In the genomic region with DNA sequence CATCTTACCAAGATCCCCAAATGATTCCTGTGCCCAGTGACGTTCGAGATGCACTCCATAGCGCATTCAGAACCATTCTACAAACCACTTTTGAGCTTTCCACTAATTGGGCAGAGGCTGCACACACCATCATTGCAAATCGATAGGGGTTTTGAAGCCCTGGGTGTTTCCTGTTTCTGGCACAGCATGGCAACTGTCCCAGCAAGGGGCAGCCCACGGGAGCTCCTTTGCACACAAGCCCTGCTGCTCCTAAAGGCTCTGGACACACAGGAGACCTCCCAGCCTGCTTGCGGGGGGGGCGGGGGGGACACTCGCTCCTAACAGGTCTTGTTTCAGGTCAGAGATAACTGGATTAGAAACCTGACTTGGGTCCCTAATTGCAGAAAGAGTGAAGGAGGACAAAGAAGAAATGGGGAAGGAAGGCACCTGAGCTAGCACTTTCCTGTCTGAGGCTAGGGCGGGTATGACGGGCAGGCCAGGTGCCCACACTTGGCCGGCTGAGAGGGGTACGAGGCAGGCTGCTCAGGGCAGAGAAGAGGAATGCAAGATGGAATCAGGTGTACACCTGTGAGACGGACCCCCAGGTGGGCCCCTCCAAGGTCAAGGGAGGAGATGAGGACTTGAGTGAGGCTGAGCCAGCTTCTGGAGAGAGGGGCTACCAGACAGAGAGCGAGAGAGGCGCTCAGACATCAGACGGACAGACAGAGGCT, we compare ENCODE assay signal across 10 cellular contexts. TPM values are rescaled to one million over a fixed set of nuclear protein-coding genes. Genes with fewer than 3 reads are reported as not detected.
DNase-seq lines count a peak whose midpoint lies in the region; ATAC-seq and TF ChIP-seq lines count a peak whose summit lies in the region.
"Had no signal": no experiment of that assay in that cellular context is flagged by ENCODE, and none has a peak within 500 bp of the region (broad histone marks: within the 10 kb centered on the region; RNA-seq: fewer than 3 reads in every experiment).

No MANE protein-coding gene starts in this region.

- in situ Hi-C loops in brain microvascular endothelial cell (cut with HindIII; ENCODE audit: low pct_ligation_motif_present, low sequenced_read_pairs): no loop called here

- H3K4me1 ChIP-seq in left lung: peaks cover 0 to 36% of the 10 kb centered on the region in 2 donors
- peaks cover 0 to 33% (median 21%) of the 10 kb centered on the region in 6 donors for H3K4me1 ChIP-seq in spleen

- H3K4me1 Mint-ChIP-seq in activated T-helper 1 cell treated with anti-CD3 and anti-CD28 coated beads, Interleukin-12 subunit alpha, Interleukin-12 subunit beta, Interleukin-2, Interleukin-4 antibody, amounts not matched to agents 30 ng/mL and 10 ng/mL and 1 ng/mL, durations not matched to agents 14 hours and 24 hours and 36 hours (ENCODE audit: low read depth): peaks cover 16% of the 10 kb centered on the region

- ATAC-seq in left lung: peak; percentile 40

- H3K9me3 ChIP-seq in left lung: no peaks in the 10 kb centered on the region
- no peaks in the 10 kb centered on the region for H3K9me3 ChIP-seq in spleen

- no peak for TF ChIP-seq POLR2A in spleen (IDR thresholded peaks at IDR 0.05)

- peak overlapping the region; percentile 69 to 89 for H3K27ac ChIP-seq in left lung
- peak overlapping the region in 5 of 8 donors; percentile 68 to 87 (median 84) for H3K27ac ChIP-seq in spleen
- H3K27ac ChIP-seq in brain microvascular endothelial cell: no peak overlapping the region
- H3K27ac ChIP-seq in caudate nucleus (ENCODE audit: low read depth, low read length): no peak overlapping the region

- peak overlapping the region; percentile 41 to 71 for H3K4me3 ChIP-seq in left lung
- H3K4me3 ChIP-seq in spleen: peak overlapping the region; percentile 57 to 89 (median 69)
- H3K4me3 ChIP-seq in brain microvascular endothelial cell (ENCODE audit: low read depth, low read length): no peak overlapping the region

- H3K9me3 Mint-ChIP-seq in activated T-helper 1 cell treated with anti-CD3 and anti-CD28 coated beads, Interleukin-12 subunit alpha, Interleukin-12 subunit beta, Interleukin-2, Interleukin-4 antibody, amounts not matched to agents 30 ng/mL and 10 ng/mL and 1 ng/mL, durations not matched to agents 14 hours and 24 hours and 36 hours: no peaks in the 10 kb centered on the region

- H3K36me3 ChIP-seq in left lung (no peaks in the 10 kb centered on the region), spleen (no peaks in the 10 kb centered on the region), brain microvascular endothelial cell (replicated peaks) (no peaks in the 10 kb centered on the region)

- H3K4me3 Mint-ChIP-seq in activated T-helper 1 cell treated with anti-CD3 and anti-CD28 coated beads, Interleukin-12 subunit alpha, Interleukin-12 subunit beta, Interleukin-2, Interleukin-4 antibody, amounts not matched to agents 30 ng/mL and 10 ng/mL and 1 ng/mL, durations not matched to agents 14 hours and 24 hours and 36 hours: peak overlapping the region; percentile 85

- 49 to 64% (median 53%) methylated on average over 15 to 16 of the region's 16 CpGs for WGBS in spleen, 5 donors

- H3K27me3 ChIP-seq in left lung (peaks cover 0 to 8% of the 10 kb centered on the region in 2 donors), spleen (replicated peaks in 1 of 7) (no peaks in the 10 kb centered on the region), brain microvascular endothelial cell (replicated peaks) (peaks cover 8% of the 10 kb centered on the region)

- peaks cover 35% of the 10 kb centered on the region for H3K27me3 Mint-ChIP-seq in activated T-helper 1 cell treated with anti-CD3 and anti-CD28 coated beads, Interleukin-12 subunit alpha, Interleukin-12 subunit beta, Interleukin-2, Interleukin-4 antibody, amounts not matched to agents 30 ng/mL and 10 ng/mL and 1 ng/mL, durations not matched to agents 14 hours and 24 hours and 36 hours (ENCODE audit: insufficient read depth)

- DNase-seq in NOMO-1 (lab: John Stamatoyannopoulos, UW; ENCODE audit: unreplicated experiment in 2 of 2): peak; percentile 28 to 36
- DNase-seq in NOMO-1 treated with dmso at 0.1 percent for 144 hours (lab: John Stamatoyannopoulos, UW; ENCODE audit: unreplicated experiment): no peak
- no peak for DNase-seq in activated T-helper 1 cell treated with anti-CD3 and anti-CD28 coated beads, Interleukin-12 subunit alpha, Interleukin-12 subunit beta, Interleukin-2, Interleukin-4 antibody, amounts not matched to agents 30 ng/mL and 10 ng/mL and 1 ng/mL, durations not matched to agents 14 hours and 24 hours and 36 hours (ENCODE audit: low spot score)
- peak in 1 of 2 donors; percentile 40 for DNase-seq in left lung
- DNase-seq in spleen: no peak
- DNase-seq in brain microvascular endothelial cell: no peak
- no peak for DNase-seq in NCI-H774 (lab: John Stamatoyannopoulos, UW)
- no peak for DNase-seq in caudate nucleus (lab: John Stamatoyannopoulos, UW)
- DNase-seq: SIG-M5 had no signal

- H3K27ac Mint-ChIP-seq in activated T-helper 1 cell treated with anti-CD3 and anti-CD28 coated beads, Interleukin-12 subunit alpha, Interleukin-12 subunit beta, Interleukin-2, Interleukin-4 antibody, amounts not matched to agents 30 ng/mL and 10 ng/mL and 1 ng/mL, durations not matched to agents 14 hours and 24 hours and 36 hours: peak overlapping the region; percentile 2

- TF ChIP-seq CTCF in left lung (IDR thresholded peaks at IDR 0.05): no peak
- no peak for TF ChIP-seq CTCF in spleen (IDR thresholded peaks at IDR 0.05 in 8 of 11, conservative IDR thresholded peaks at IDR 0.05 in 3 of 11)
- TF ChIP-seq CTCF in brain microvascular endothelial cell (IDR thresholded peaks at IDR 0.05; ENCODE audit: low read depth, low read length, missing control alignments): no peak

- no peaks in the 10 kb centered on the region for H3K36me3 Mint-ChIP-seq in activated T-helper 1 cell treated with anti-CD3 and anti-CD28 coated beads, Interleukin-12 subunit alpha, Interleukin-12 subunit beta, Interleukin-2, Interleukin-4 antibody, amounts not matched to agents 30 ng/mL and 10 ng/mL and 1 ng/mL, durations not matched to agents 14 hours and 24 hours and 36 hours (ENCODE audit: low read depth)

- intact Hi-C loops in activated T-helper 1 cell treated with anti-CD3 and anti-CD28 coated beads, Interleukin-12 subunit alpha, Interleukin-12 subunit beta, Interleukin-2, Interleukin-4 antibody, amounts not matched to agents 30 ng/mL and 10 ng/mL and 1 ng/mL, durations not matched to agents 14 hours and 24 hours and 36 hours (cut with micrococcal nuclease): no loop called here
- intact Hi-C loops in left lung (cut with DNase I): no loop called here
- intact Hi-C loops in spleen (cut with DNase I; ENCODE audit: low total_unique reads): no loop called here

RNA-seq across cellular contexts. Expression of a gene that starts 0.8 kb away (rescaled TPM):
- total RNA-seq in activated T-helper 1 cell treated with anti-CD3 and anti-CD28 coated beads, Interleukin-12 subunit alpha, Interleukin-12 subunit beta, Interleukin-2, Interleukin-4 antibody, amounts not matched to agents 30 ng/mL and 10 ng/mL and 1 ng/mL, durations not matched to agents 14 hours and 24 hours and 36 hours: 0.39 TPM in 1 of 2 replicates, not detected in the other
- total RNA-seq in left lung (100 to 1,000 TPM; 191 to 210 TPM), spleen (10 to 100 TPM in 6 of 7 donors, 1 to 10 TPM in 1; 9.4 to 22.3 (median 14.1) TPM)
- polyA plus RNA-seq in spleen: 10 to 100 TPM in 1 of 3 donors, 1 to 10 TPM in 2; 7.9 to 57.4 (median 9.8) TPM

RNA-seq across cellular contexts. Expression of a gene that starts 44.9 kb away (rescaled TPM):
- not detected in 2 replicates for total RNA-seq in activated T-helper 1 cell treated with anti-CD3 and anti-CD28 coated beads, Interleukin-12 subunit alpha, Interleukin-12 subunit beta, Interleukin-2, Interleukin-4 antibody, amounts not matched to agents 30 ng/mL and 10 ng/mL and 1 ng/mL, durations not matched to agents 14 hours and 24 hours and 36 hours
- not detected for total RNA-seq in left lung
- not detected for total RNA-seq in spleen
- under 1 TPM in 2 of 3 donors, not detected in 1; 0.06 to 0.50 TPM for polyA plus RNA-seq in spleen
- polyA plus RNA-seq: right cardiac atrium had no signal

Comparison
In these comparisons a context has a peak if more than half of its experiments do, and no peak if none do; other contexts are left out.
1. DNase-seq: peak in NOMO-1 (2 of 2); none in NOMO-1 treated with dmso at 0.1 percent for 144 hours (single experiment), activated T-helper 1 cell treated with anti-CD3 and anti-CD28 coated beads, Interleukin-12 subunit alpha, Interleukin-12 subunit beta, Interleukin-2, Interleukin-4 antibody, amounts not matched to agents 30 ng/mL and 10 ng/mL and 1 ng/mL, durations not matched to agents 14 hours and 24 hours and 36 hours (single experiment), spleen (single experiment), brain microvascular endothelial cell (single experiment), NCI-H774 (single experiment) and caudate nucleus (0 of 61).
2. H3K27ac ChIP-seq: peak in left lung (2 of 2) and spleen (5 of 8); none in brain microvascular endothelial cell (single experiment) and caudate nucleus (single experiment).